ENCODE assay signal across 19 cellular contexts in genomic region chr1:224730540-224730939, GRCh38.
DNase-seq lines count a peak whose midpoint lies in the region; ATAC-seq and TF ChIP-seq lines count a peak whose summit lies in the region.
"Had no signal": no experiment of that assay in that cellular context is flagged by ENCODE, and none has a peak within 500 bp of the region (broad histone marks: within the 10 kb centered on the region; RNA-seq: fewer than 3 reads in every experiment).

No MANE protein-coding gene starts in this region.

- H3K9me3 ChIP-seq in HEK293 (ENCODE audit: control insufficient read depth, insufficient read depth, low read depth, low read length): no peaks in the 10 kb centered on the region
- no peaks in the 10 kb centered on the region for H3K9me3 ChIP-seq in adipocyte (ENCODE audit: control insufficient read depth, low read length)
- H3K9me3 ChIP-seq in vagina: no peaks in the 10 kb centered on the region

- H3K36me3 ChIP-seq in HEK293 (ENCODE audit: control insufficient read depth in 2 of 2, insufficient read depth in 1 of 2, low read length in 2 of 2) (no peaks in the 10 kb centered on the region), adipocyte (ENCODE audit: control insufficient read depth, insufficient read depth, low read length, severe bottlenecking) (no peaks in the 10 kb centered on the region), vagina (no peaks in the 10 kb centered on the region)

- TF ChIP-seq CTCF in HEK293 (tag by site-specific recombination; IDR thresholded peaks at IDR 0.05): no peak
- no peak for TF ChIP-seq CTCF in vagina (IDR thresholded peaks at IDR 0.05)

- peaks cover 4% of the 10 kb centered on the region; the same call in 1 of the 2 replicates for H3K4me1 ChIP-seq in HEK293 (ENCODE audit: control insufficient read depth, insufficient read depth, low read length)
- H3K4me1 ChIP-seq in adipocyte (ENCODE audit: control insufficient read depth, insufficient read depth, low read length): peaks cover 79% of the 10 kb centered on the region
- H3K4me1 ChIP-seq in vagina: peaks cover 29% of the 10 kb centered on the region

- H3K27me3 ChIP-seq in adipocyte (replicated peaks; ENCODE audit: control insufficient read depth, insufficient read depth, low read length) (no peaks in the 10 kb centered on the region), vagina (no peaks in the 10 kb centered on the region)

- peak overlapping the region; percentile 74 for H3K9ac ChIP-seq in adipocyte (ENCODE audit: low read length)

- POLR2A ChIA-PET in HEK293 (lab: Yijun Ruan, JAX): no interaction called here

- CTCF ChIA-PET in HEK293 (lab: Yijun Ruan, JAX): interaction anchor here (0.7 to 0.9 kb wide), 2 partner anchors 122 to 216 kb away, joined by 3 to 4 read pairs; no protein-coding TSS in a partner anchor

- H3K4me3 ChIP-seq in HEK293 (ENCODE audit: low read depth, low read length) (no peak overlapping the region), adipocyte (ENCODE audit: low read length) (peak overlapping the region; percentile 58), vagina (no peak overlapping the region)

- H3K27ac ChIP-seq in HEK293 (ENCODE audit: extremely low read depth, low read depth, low read length) (no peak overlapping the region), vagina (peak overlapping the region; percentile 18)
- H3K27ac ChIP-seq: RWPE1 had no signal

- TF ChIP-seq POLR2A in vagina (IDR thresholded peaks at IDR 0.05): no peak

- intact Hi-C loops in vagina (cut with DNase I): no loop called here

- DNase-seq in adipocyte (ENCODE audit: low read depth): no peak
- peak; percentile 47 for DNase-seq in fibroblast of peridontal ligament (ENCODE audit: extremely low read depth)
- DNase-seq in vagina (ENCODE audit: extremely low spot score in 2 of 2): no peak
- DNase-seq in activated CD4-positive, alpha-beta T cell treated with anti-CD3 and anti-CD28 coated beads for 48 hours: no peak
- DNase-seq: C1 segment of cervical spinal cord; CD8-positive, alpha-beta memory T cell; H9; KBM-7; NCI-H1417 treated with DMSO at 0.1 percent for 48 hours; NCI-H1930; NCI-H226; NCI-H524; NCI-H82; PC-3; SIG-M5 had no signal

- no peak for ATAC-seq in SK-N-SH treated with all-trans-retinoic acid at 6 μM for 48 hours
- ATAC-seq in GM18868 (IDR thresholded peaks at IDR 0.05; ENCODE audit: unreplicated experiment): no peak
- ATAC-seq: PC-3 had no signal

TF ChIP-seq in HEK293, 187 proteins besides CTCF, POLR2A, EP300 and RAD21:
- TF ChIP-seq ZNF692 (tag by site-specific recombination; IDR thresholded peaks at IDR 0.05) (0 out of 2 replicates have a peak, but pooled peaks have one; percentile 17), ZBTB21 (tag by site-specific recombination; IDR thresholded peaks at IDR 0.05) (peak; percentile 48; the same call in 1 of the 2 replicates), ATF2 (tag by site-specific recombination; IDR thresholded peaks at IDR 0.05; ENCODE audit: low read depth) (peak; percentile 86), SCRT2 (tag by site-specific recombination; IDR thresholded peaks at IDR 0.05) (peak; percentile 57), ZXDB (tag by site-specific recombination; IDR thresholded peaks at IDR 0.05) (no peak), ZNF335 (tag by site-specific recombination; conservative IDR thresholded peaks at IDR 0.05) (peak; percentile 51)
TF ChIP-seq in HEK293: peak in this region for 5.

TF ChIP-seq in SK-N-SH treated with all-trans-retinoic acid at 6 μM for 48 hours, 23 proteins besides CTCF, POLR2A, EP300 and RAD21:
- TF ChIP-seq ISL1 (CRISPR knock-in tag; IDR thresholded peaks at IDR 0.05) (no peak), ZNF565 (CRISPR knock-in tag; conservative IDR thresholded peaks at IDR 0.05; ENCODE audit: low read depth) (no peak), ESRRG (CRISPR knock-in tag; IDR thresholded peaks at IDR 0.05) (no peak), ZNF70 (CRISPR knock-in tag; IDR thresholded peaks at IDR 0.05) (no peak), ZFP3 (CRISPR knock-in tag; IDR thresholded peaks at IDR 0.05) (no peak), GLIS3 (CRISPR knock-in tag; IDR thresholded peaks at IDR 0.05) (no peak), ZC3H10 (CRISPR knock-in tag; IDR thresholded peaks at IDR 0.05) (no peak), CREB5 (CRISPR knock-in tag; IDR thresholded peaks at IDR 0.05; ENCODE audit: low read depth) (no peak), CSDC2 (CRISPR knock-in tag; IDR thresholded peaks at IDR 0.05) (no peak), ZNF8 (CRISPR knock-in tag; IDR thresholded peaks at IDR 0.05) (no peak), TOX (CRISPR knock-in tag; IDR thresholded peaks at IDR 0.05; ENCODE audit: borderline replicate concordance) (no peak), PPARA (CRISPR knock-in tag; IDR thresholded peaks at IDR 0.05; ENCODE audit: borderline replicate concordance) (no peak), BACH2 (CRISPR knock-in tag; IDR thresholded peaks at IDR 0.05; ENCODE audit: borderline replicate concordance) (no peak)
